Comparison of ENCODE assay signal across 8 cellular contexts in genomic region chr15:90529369-90530249, GRCh38. TPM values are rescaled to one million over a fixed set of nuclear protein-coding genes. Genes with fewer than 3 reads are reported as not detected.
DNase-seq lines count a peak whose midpoint lies in the region; ATAC-seq and TF ChIP-seq lines count a peak whose summit lies in the region.

A gene with protein sequence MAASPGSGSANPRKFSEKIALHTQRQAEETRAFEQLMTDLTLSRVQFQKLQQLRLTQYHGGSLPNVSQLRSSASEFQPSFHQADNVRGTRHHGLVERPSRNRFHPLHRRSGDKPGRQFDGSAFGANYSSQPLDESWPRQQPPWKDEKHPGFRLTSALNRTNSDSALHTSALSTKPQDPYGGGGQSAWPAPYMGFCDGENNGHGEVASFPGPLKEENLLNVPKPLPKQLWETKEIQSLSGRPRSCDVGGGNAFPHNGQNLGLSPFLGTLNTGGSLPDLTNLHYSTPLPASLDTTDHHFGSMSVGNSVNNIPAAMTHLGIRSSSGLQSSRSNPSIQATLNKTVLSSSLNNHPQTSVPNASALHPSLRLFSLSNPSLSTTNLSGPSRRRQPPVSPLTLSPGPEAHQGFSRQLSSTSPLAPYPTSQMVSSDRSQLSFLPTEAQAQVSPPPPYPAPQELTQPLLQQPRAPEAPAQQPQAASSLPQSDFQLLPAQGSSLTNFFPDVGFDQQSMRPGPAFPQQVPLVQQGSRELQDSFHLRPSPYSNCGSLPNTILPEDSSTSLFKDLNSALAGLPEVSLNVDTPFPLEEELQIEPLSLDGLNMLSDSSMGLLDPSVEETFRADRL (plus strand): TSS chr15:90529923. CDS start chr15:90530072, 149 bp downstream.

- H3K27ac Mint-ChIP-seq in CD4-positive, alpha-beta memory T cell = peak within 1 kb of the TSS; percentile 90 to 95 (median 94)

- in situ Hi-C loops in SK-MEL-5 (cut with HindIII; ENCODE audit: low pct_unique_long_range_greater_than_20kb, low sequenced_read_pairs) = no loop called here

- peak within 1 kb of the TSS; percentile 77 to 84 for H3K4me3 ChIP-seq in CD4-positive, alpha-beta memory T cell (ENCODE audit: low read length in 2 of 2)
- peak within 1 kb of the TSS; percentile 92 for H3K4me3 ChIP-seq in osteoblast (ENCODE audit: insufficient read depth, low read length)
- peak within 1 kb of the TSS; percentile 96 for H3K4me3 ChIP-seq in urinary bladder (ENCODE audit: low read depth, low read length)

- peaks cover 42% of the 10 kb centered on the region for H3K79me2 ChIP-seq in osteoblast (ENCODE audit: insufficient read depth, low read length)

- H3K4me2 ChIP-seq in osteoblast (ENCODE audit: insufficient read depth, low read length) = peak within 1 kb of the TSS; percentile 93

- intact Hi-C loops in CD4-positive, alpha-beta memory T cell (cut with micrococcal nuclease) = loop anchor here (1.0 to 2.0 kb wide), 3 partner anchors 10 to 65 kb away; no protein-coding TSS in a partner anchor

- CTCF ChIA-PET in CD4-positive, alpha-beta memory T cell (lab: Charles Lee; ENCODE audit: partially characterized antibody) = interaction anchor here (0.9 to 3.0 kb wide), 9 partner anchors 10 to 168 kb away, joined by 3 to 24 read pairs (median 4); no protein-coding TSS in a partner anchor

- no peak for TF ChIP-seq CTCF in osteoblast (IDR thresholded peaks at IDR 0.05; ENCODE audit: extremely low read depth, low read depth, low read length)

- peaks cover 0 to 5% (median 0%) of the 10 kb centered on the region in 8 donors for H3K9me3 Mint-ChIP-seq in CD4-positive, alpha-beta memory T cell

- peak within 1 kb of the TSS; percentile 91 for H2AFZ ChIP-seq in osteoblast (ENCODE audit: low read length)

- POLR2A ChIA-PET in CD4-positive, alpha-beta memory T cell (lab: Charles Lee; ENCODE audit: partially characterized antibody) = interaction anchor here (0.6 to 3.8 kb wide), 19 partner anchors 10 to 425 kb away, joined by 3 to 79 read pairs (median 6); partner anchors contain the start of genes BLM, IQGAP1, NGRN and RCCD1

- H4K20me1 ChIP-seq in osteoblast (ENCODE audit: insufficient read depth, low read length) = peaks cover 27% of the 10 kb centered on the region

- peaks cover 0 to 15% of the 10 kb centered on the region in 2 donors for H3K36me3 Mint-ChIP-seq in CD4-positive, alpha-beta memory T cell

- no peaks in the 10 kb centered on the region for H3K9me3 ChIP-seq in CD4-positive, alpha-beta memory T cell (ENCODE audit: control insufficient read depth in 1 of 2, low read length in 2 of 2)
- no peaks in the 10 kb centered on the region for H3K9me3 ChIP-seq in osteoblast (ENCODE audit: low read depth, low read length)

- H3K4me1 Mint-ChIP-seq in CD4-positive, alpha-beta memory T cell = peaks cover 29 to 49% (median 42%) of the 10 kb centered on the region in 4 donors

- H3K4me3 Mint-ChIP-seq in CD4-positive, alpha-beta memory T cell = peak within 1 kb of the TSS; percentile 92 to 98 (median 94)

- no peaks in the 10 kb centered on the region for H3K27me3 Mint-ChIP-seq in CD4-positive, alpha-beta memory T cell

- H3K27ac ChIP-seq in CD4-positive, alpha-beta memory T cell (ENCODE audit: low read depth, low read length) = peak within 1 kb of the TSS; percentile 64
- H3K27ac ChIP-seq in osteoblast (ENCODE audit: low read depth, low read length) (peak within 1 kb of the TSS; percentile 78), urinary bladder (ENCODE audit: low read depth) (peak within 1 kb of the TSS; percentile 95)

- H3K4me1 ChIP-seq in CD4-positive, alpha-beta memory T cell (ENCODE audit: insufficient read depth, low read length) = peaks cover 40% of the 10 kb centered on the region
- peaks cover 4% of the 10 kb centered on the region for H3K4me1 ChIP-seq in osteoblast (ENCODE audit: insufficient read depth, low read length)
- H3K4me1 ChIP-seq in urinary bladder (ENCODE audit: insufficient read depth) = no peaks in the 10 kb centered on the region

- WGBS in urinary bladder = 1% methylated on average over 104 of the region's 104 CpGs

- H3K27me3 ChIP-seq in CD4-positive, alpha-beta memory T cell (ENCODE audit: insufficient read depth, low read length) = no peaks in the 10 kb centered on the region
- H3K27me3 ChIP-seq in osteoblast (ENCODE audit: insufficient read depth, low read length) = no peaks in the 10 kb centered on the region

- no peaks in the 10 kb centered on the region for H3K36me3 ChIP-seq in CD4-positive, alpha-beta memory T cell (ENCODE audit: insufficient read depth, low read length)
- H3K36me3 ChIP-seq in osteoblast (ENCODE audit: insufficient read depth, low read length) (no peaks in the 10 kb centered on the region), urinary bladder (ENCODE audit: insufficient read depth) (no peaks in the 10 kb centered on the region)

- peak; percentile 73 for ATAC-seq in GM19351 (IDR thresholded peaks at IDR 0.05; ENCODE audit: unreplicated experiment)
- ATAC-seq in HG03460 (IDR thresholded peaks at IDR 0.05; ENCODE audit: unreplicated experiment) = peak; percentile 61

- peak; percentile 61 to 73 (median 65) for DNase-seq in CD4-positive, alpha-beta memory T cell
- DNase-seq in SK-MEL-5 (ENCODE audit: low read depth, low spot score) (peak; percentile 44), glomerular visceral epithelial cell (ENCODE audit: extremely low spot score) (peak; percentile 55), osteoblast (ENCODE audit: insufficient read length, low spot score, missing footprints) (peak; percentile 98)
- DNase-seq in activated naive CD4-positive, alpha-beta T cell treated with anti-CD3 and anti-CD28 coated beads, Interleukin-2, amount 50 U/mL, for 16 hours = peak; percentile 61

RNA-seq across cellular contexts. Expression of the gene that starts here (rescaled TPM):
- total RNA-seq in CD4-positive, alpha-beta memory T cell = 10 to 100 TPM; 72.2 to 75.5 TPM
- polyA plus RNA-seq in CD4-positive, alpha-beta memory T cell = 10 to 100 TPM; 14.5 to 40.5 TPM
- 10.8 and 12.9 TPM in 2 replicates for total RNA-seq in SK-MEL-5 (2014; rRNA removed; shearing (Covaris generic))
- 14.4 and 24.0 TPM in 2 replicates for polyA plus RNA-seq in SK-MEL-5 (2015; cell fraction: cytosol; rRNA removed)
- polyA plus RNA-seq in SK-MEL-5 (2015; cell fraction: nucleus; rRNA removed) = 44.7 and 45.7 TPM in 2 replicates
- total RNA-seq in osteoblast = 25.0 and 29.2 TPM in 2 replicates
- total RNA-seq in urinary bladder = 41.3 TPM
- polyA plus RNA-seq in urinary bladder = 41.9 TPM

Comparison
In these comparisons a context has a peak if more than half of its experiments do, and no peak if none do; other contexts are left out.
1. Peak in every context shown above with its lines: DNase-seq, ATAC-seq, H3K4me3 ChIP-seq and H3K27ac ChIP-seq.
2. DNase-seq: peak in every context shown above with its lines; median percentile 98 in osteoblast; 65 in CD4-positive, alpha-beta memory T cell; 61 in activated naive CD4-positive, alpha-beta T cell treated with anti-CD3 and anti-CD28 coated beads, Interleukin-2, amount 50 U/mL, for 16 hours; 55 in glomerular visceral epithelial cell; 44 in SK-MEL-5.